Comparison of ENCODE assay signal across 8 cellular contexts in the genomic region with DNA sequence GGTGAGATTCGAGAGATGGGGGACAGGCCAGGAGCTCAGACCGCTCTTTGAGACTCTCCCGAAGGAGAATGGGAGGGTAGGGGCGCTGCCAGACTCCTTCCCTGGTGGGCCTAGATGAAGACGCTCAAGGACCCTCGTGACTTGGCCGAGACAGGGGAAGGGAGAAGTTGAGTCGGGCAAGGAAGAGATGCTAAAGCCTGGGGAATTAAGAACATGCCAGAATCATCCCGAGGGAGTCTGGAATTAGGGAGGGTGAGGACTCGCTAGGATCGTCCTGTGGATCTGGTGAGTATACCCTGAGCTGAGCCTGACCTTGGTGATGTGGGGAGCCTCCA. TPM values are rescaled to one million over a fixed set of nuclear protein-coding genes. Genes with fewer than 3 reads are reported as not detected.
DNase-seq lines count a peak whose midpoint lies in the region; ATAC-seq and TF ChIP-seq lines count a peak whose summit lies in the region.

No MANE protein-coding gene starts in this region.

- POLR2A ChIA-PET in A673 (lab: Charles Lee; ENCODE audit: low non-redundant PET), result interaction anchor here (0.6 to 1.2 kb wide), 3 partner anchors 9 to 140 kb away, joined by 3 to 5 read pairs (median 3); no protein-coding TSS in a partner anchor

- BruUV-seq in A673 (replicated peaks; lab: Mats Ljungman, UMichigan), result no TSS peak

- peak overlapping the region; percentile 96 for H3K4me3 ChIP-seq in A673 (ENCODE audit: low read depth, low read length, poor library complexity, severe bottlenecking)
- peak overlapping the region; percentile 71 to 77 for H3K4me3 ChIP-seq in mucosa of rectum (ENCODE audit: low read length in 2 of 2)

- H3K4me1 ChIP-seq in A673 (ENCODE audit: insufficient read depth, low read length, poor library complexity, severe bottlenecking), result peaks cover 8% of the 10 kb centered on the region
- H3K4me1 ChIP-seq in mucosa of rectum (ENCODE audit: control insufficient read depth in 2 of 2, insufficient read depth in 2 of 2, low read length in 2 of 2), result peaks cover 10 to 19% of the 10 kb centered on the region in 2 donors

- H3K36me3 Mint-ChIP-seq in brain, result peaks cover 40% of the 10 kb centered on the region

- H3K9ac ChIP-seq in mucosa of rectum (ENCODE audit: low read depth in 1 of 2, low read length in 2 of 2), result peak overlapping the region in 1 of 2 donors; percentile 65

- H3K4me3 Mint-ChIP-seq in brain, result peak overlapping the region; percentile 84 to 92 (median 90)

- TF ChIP-seq CTCF in A673 (conservative IDR thresholded peaks at IDR 0.05; ENCODE audit: low read depth, low read length) (no peak), brain (conservative IDR thresholded peaks at IDR 0.05) (no peak)

- intact Hi-C loops in A673 (cut with micrococcal nuclease; ENCODE audit: unreplicated experiment), result no loop called here

- H3K9me3 ChIP-seq in A673 (ENCODE audit: low read depth, low read length, poor library complexity, severe bottlenecking) (no peaks in the 10 kb centered on the region), mucosa of rectum (ENCODE audit: control insufficient read depth in 2 of 2, low read length in 2 of 2) (no peaks in the 10 kb centered on the region)

- H3K27me3 ChIP-seq in A673 (replicated peaks; ENCODE audit: insufficient read depth, low read depth, low read length, poor library complexity) (no peaks in the 10 kb centered on the region), mucosa of rectum (ENCODE audit: control insufficient read depth in 2 of 2, insufficient read depth in 2 of 2, low read length in 2 of 2) (no peaks in the 10 kb centered on the region)

- peaks cover 10% of the 10 kb centered on the region for H3K27me3 Mint-ChIP-seq in brain

- H3K36me3 ChIP-seq in A673 (ENCODE audit: insufficient read depth, low read length, poor library complexity, severe bottlenecking) (peaks cover 79% of the 10 kb centered on the region), mucosa of rectum (ENCODE audit: control insufficient read depth in 2 of 2, insufficient read depth in 2 of 2, low read length in 2 of 2) (peaks cover 24 to 29% of the 10 kb centered on the region in 2 donors)

- peaks cover 31% of the 10 kb centered on the region for H3K4me1 Mint-ChIP-seq in brain

- no peak for DNase-seq in A673 (ENCODE audit: low spot score)
- no peak for DNase-seq in NCI-H69 (lab: John Stamatoyannopoulos, UW)
- DNase-seq in DMS 273 treated with DMSO at 0.1 percent for 48 hours (lab: John Stamatoyannopoulos, UW), result no peak
- no peak for DNase-seq in stimulated activated CD4-positive, alpha-beta T cell treated with anti-CD3 and anti-CD28 coated beads, Interleukin-2, amount 100 ng/mL, for 48 hours

- ATAC-seq in HG03342 (IDR thresholded peaks at IDR 0.05; ENCODE audit: unreplicated experiment), result peak; percentile 2
- ATAC-seq in GM21526 (IDR thresholded peaks at IDR 0.05; ENCODE audit: low FRiP score, unreplicated experiment), result no peak

- CTCF ChIA-PET in A673 (lab: Charles Lee), result no interaction called here

- peak overlapping the region in 4 of 5 experiments; percentile 48 to 94 (median 80) for H3K27ac Mint-ChIP-seq in brain

- H3K9me3 Mint-ChIP-seq in brain, result no peaks in the 10 kb centered on the region

- H3K27ac ChIP-seq in A673 (ENCODE audit: low read depth, low read length, poor library complexity, severe bottlenecking) (peak overlapping the region; percentile 94), mucosa of rectum (ENCODE audit: low read depth in 2 of 2, low read length in 2 of 2) (no peak overlapping the region)

RNA-seq across cellular contexts. Expression of a gene that starts 0.5 kb away (rescaled TPM):
- 241 and 249 TPM in 2 replicates for total RNA-seq in A673 (2021)
- 383 TPM for polyA plus RNA-seq in brain (ENCODE audit: insufficient read depth, low read depth, low replicate concordance)

RNA-seq across cellular contexts. Expression of a gene that starts 14.1 kb away (rescaled TPM):
- not detected in 2 replicates for total RNA-seq in A673 (2021)
- 2.9 TPM for polyA plus RNA-seq in brain (ENCODE audit: insufficient read depth, low read depth, low replicate concordance)

RNA-seq across cellular contexts. Expression of a gene that starts 20.6 kb away (rescaled TPM):
- total RNA-seq in A673 (2021), result 3.1 and 7.3 TPM in 2 replicates
- polyA plus RNA-seq in brain (ENCODE audit: insufficient read depth, low read depth, low replicate concordance), result 18.8 TPM

RNA-seq across cellular contexts. Expression of a gene that starts 21.2 kb away (rescaled TPM):
- 44.6 and 45.9 TPM in 2 replicates for total RNA-seq in A673 (2021)
- polyA plus RNA-seq in brain (ENCODE audit: insufficient read depth, low read depth, low replicate concordance), result 70.6 TPM

RNA-seq across cellular contexts. Expression of a gene that starts 21.3 kb away (rescaled TPM):
- 0.63 TPM in 1 of 2 replicates, not detected in the other for total RNA-seq in A673 (2021)
- 2.3 TPM for polyA plus RNA-seq in brain (ENCODE audit: insufficient read depth, low read depth, low replicate concordance)
